Comparison of ENCODE assay signal across 13 cellular contexts in the genomic region with DNA sequence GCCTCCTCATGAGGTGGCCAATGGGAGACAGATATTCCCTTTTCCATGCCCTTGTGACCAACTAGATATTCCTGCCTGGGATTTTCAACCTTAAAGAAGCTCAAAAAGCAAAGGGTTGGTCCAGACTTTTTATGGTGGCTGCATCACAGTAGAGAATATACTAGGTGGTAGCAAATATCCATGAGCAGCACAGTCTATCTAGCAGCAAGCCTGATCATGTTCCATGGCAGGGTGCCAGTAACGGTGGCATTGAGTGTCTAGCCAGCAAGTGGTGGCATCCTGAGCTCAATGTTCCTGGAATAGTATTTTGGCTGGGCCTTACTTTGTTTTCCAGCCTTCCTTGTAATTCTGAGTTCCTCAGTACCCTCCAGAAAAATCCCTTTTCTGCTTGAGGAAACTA. TPM values are rescaled to one million over a fixed set of nuclear protein-coding genes. Genes with fewer than 3 reads are reported as not detected.
DNase-seq lines count a peak whose midpoint lies in the region; ATAC-seq and TF ChIP-seq lines count a peak whose summit lies in the region.
"Had no signal": no experiment of that assay in that cellular context is flagged by ENCODE, and none has a peak within 500 bp of the region (broad histone marks: within the 10 kb centered on the region; RNA-seq: fewer than 3 reads in every experiment).

No MANE protein-coding gene starts in this region.

- intact Hi-C loops in testis (cut with DNase I; ENCODE audit: low total_unique reads), result no loop called here

- H3K4me3 ChIP-seq in testis (no peak overlapping the region), tibial nerve (no peak overlapping the region)
- H3K4me3 ChIP-seq: vagina had no signal

- no peaks in the 10 kb centered on the region for H3K4me1 ChIP-seq in testis
- H3K4me1 ChIP-seq in tibial nerve, result no peaks in the 10 kb centered on the region
- H3K4me1 ChIP-seq: vagina had no signal

- no peak for TF ChIP-seq EP300 in tibial nerve (IDR thresholded peaks at IDR 0.05)

- H3K9me3 ChIP-seq in testis (no peaks in the 10 kb centered on the region), tibial nerve (no peaks in the 10 kb centered on the region)
- H3K9me3 ChIP-seq: vagina had no signal

- H3K27ac ChIP-seq in testis, result no peak overlapping the region
- H3K27ac ChIP-seq in tibial nerve, result no peak overlapping the region
- H3K27ac ChIP-seq: vagina had no signal

- TF ChIP-seq CTCF in testis (IDR thresholded peaks at IDR 0.05) (no peak), tibial nerve (IDR thresholded peaks at IDR 0.05) (no peak)

- no peak for TF ChIP-seq POLR2A in testis (IDR thresholded peaks at IDR 0.05)
- no peak for TF ChIP-seq POLR2A in tibial nerve (IDR thresholded peaks at IDR 0.05)

- H3K27me3 ChIP-seq in testis, result no peaks in the 10 kb centered on the region
- H3K27me3 ChIP-seq in tibial nerve, result no peaks in the 10 kb centered on the region
- H3K27me3 ChIP-seq: vagina had no signal

- 60% methylated on average over 1 of the region's 1 CpG for WGBS in testis, 2 donors
- WGBS in tibial nerve, 2 donors, result 45 to 53% methylated on average over 1 of the region's 1 CpG

- no peak for ATAC-seq in stimulated activated naive CD8-positive, alpha-beta T cell treated with anti-CD3 and anti-CD28 coated beads, Interleukin-15, Interleukin-2, amounts not matched to agents 100 U/mL and 50 U/mL, for 24 hours

- DNase-seq in NCI-H2081 (lab: John Stamatoyannopoulos, UW) (peak; percentile 22 to 52), NCI-H2081 treated with DMSO at 0.1 percent for 48 hours (lab: John Stamatoyannopoulos, UW) (no peak), NCI-H446 treated with DMSO at 0.1 percent for 48 hours (lab: John Stamatoyannopoulos, UW) (peak; percentile 28), dermis blood vessel endothelial cell (peak; percentile 10), testis (peak; percentile 40), tibial nerve (ENCODE audit: low spot score in 2 of 2) (no peak), kidney glomerular epithelial cell (lab: John Stamatoyannopoulos, UW) (no peak)
- no peak for DNase-seq in stimulated activated naive CD8-positive, alpha-beta T cell treated with anti-CD3 and anti-CD28 coated beads, Interleukin-15, Interleukin-2, amounts not matched to agents 100 U/mL and 50 U/mL, for 24 hours
- DNase-seq: activated CD4-positive, alpha-beta T cell treated with anti-CD3 and anti-CD28 coated beads for 4 hours; activated naive CD4-positive, alpha-beta T cell treated with anti-CD3 and anti-CD28 coated beads, Interleukin-2, amount 50 U/mL, for 16 hours; H9; SIG-M5 had no signal

- H3K36me3 ChIP-seq in testis (ENCODE audit: low read depth, missing control alignments) (no peaks in the 10 kb centered on the region), tibial nerve (no peaks in the 10 kb centered on the region)
- H3K36me3 ChIP-seq: vagina had no signal

RNA-seq across cellular contexts. Expression of gene CDC25C, which starts 25.8 kb away (rescaled TPM):
- total RNA-seq in dermis blood vessel endothelial cell, result 2.4 and 11.3 TPM in 2 replicates
- total RNA-seq in testis, result 10 to 100 TPM; 11.8 to 23.7 TPM
- polyA plus RNA-seq in testis (ENCODE audit: insufficient read depth, low read depth, low replicate concordance), result 39.9 TPM
- total RNA-seq in tibial nerve, result under 1 TPM in 1 of 4 donors, not detected in 3; 0.60 TPM

RNA-seq across cellular contexts. Expression of gene GFRA3, which starts 31.4 kb away (rescaled TPM):
- total RNA-seq in dermis blood vessel endothelial cell (not detected in 2 replicates), testis (1 to 10 TPM; 5.8 to 6.3 TPM), tibial nerve (1 to 10 TPM; 1.8 to 5.9 (median 4.1) TPM)
- polyA plus RNA-seq in testis (ENCODE audit: insufficient read depth, low read depth, low replicate concordance), result 6.3 TPM

RNA-seq across cellular contexts. Expression of gene FAM53C, which starts 32.3 kb away (rescaled TPM):
- 28.6 and 34.3 TPM in 2 replicates for total RNA-seq in dermis blood vessel endothelial cell
- total RNA-seq in testis, result 100 to 1,000 TPM; 107 to 152 TPM
- polyA plus RNA-seq in testis (ENCODE audit: insufficient read depth, low read depth, low replicate concordance), result 125 TPM
- total RNA-seq in tibial nerve, result 10 to 100 TPM; 15.5 to 39.1 (median 21.6) TPM

RNA-seq across cellular contexts. Expression of gene KDM3B, which starts 46.7 kb away (rescaled TPM):
- 52.8 and 74.3 TPM in 2 replicates for total RNA-seq in dermis blood vessel endothelial cell
- 10 to 100 TPM; 81.1 to 85.3 TPM for total RNA-seq in testis
- polyA plus RNA-seq in testis (ENCODE audit: insufficient read depth, low read depth, low replicate concordance), result 61.8 TPM
- 10 to 100 TPM; 62.7 to 65.3 (median 62.9) TPM for total RNA-seq in tibial nerve

Comparison
In these comparisons a context has a peak if more than half of its experiments do, and no peak if none do; other contexts are left out.
1. DNase-seq: peak in NCI-H2081 (2 of 2), NCI-H446 treated with DMSO at 0.1 percent for 48 hours (single experiment), dermis blood vessel endothelial cell (single experiment) and testis (single experiment); none in NCI-H2081 treated with DMSO at 0.1 percent for 48 hours (single experiment), stimulated activated naive CD8-positive, alpha-beta T cell treated with anti-CD3 and anti-CD28 coated beads, Interleukin-15, Interleukin-2, amounts not matched to agents 100 U/mL and 50 U/mL, for 24 hours (single experiment), tibial nerve (0 of 2) and kidney glomerular epithelial cell (single experiment).